Comparison of ENCODE assay signal across 8 cellular contexts in the genomic region with DNA sequence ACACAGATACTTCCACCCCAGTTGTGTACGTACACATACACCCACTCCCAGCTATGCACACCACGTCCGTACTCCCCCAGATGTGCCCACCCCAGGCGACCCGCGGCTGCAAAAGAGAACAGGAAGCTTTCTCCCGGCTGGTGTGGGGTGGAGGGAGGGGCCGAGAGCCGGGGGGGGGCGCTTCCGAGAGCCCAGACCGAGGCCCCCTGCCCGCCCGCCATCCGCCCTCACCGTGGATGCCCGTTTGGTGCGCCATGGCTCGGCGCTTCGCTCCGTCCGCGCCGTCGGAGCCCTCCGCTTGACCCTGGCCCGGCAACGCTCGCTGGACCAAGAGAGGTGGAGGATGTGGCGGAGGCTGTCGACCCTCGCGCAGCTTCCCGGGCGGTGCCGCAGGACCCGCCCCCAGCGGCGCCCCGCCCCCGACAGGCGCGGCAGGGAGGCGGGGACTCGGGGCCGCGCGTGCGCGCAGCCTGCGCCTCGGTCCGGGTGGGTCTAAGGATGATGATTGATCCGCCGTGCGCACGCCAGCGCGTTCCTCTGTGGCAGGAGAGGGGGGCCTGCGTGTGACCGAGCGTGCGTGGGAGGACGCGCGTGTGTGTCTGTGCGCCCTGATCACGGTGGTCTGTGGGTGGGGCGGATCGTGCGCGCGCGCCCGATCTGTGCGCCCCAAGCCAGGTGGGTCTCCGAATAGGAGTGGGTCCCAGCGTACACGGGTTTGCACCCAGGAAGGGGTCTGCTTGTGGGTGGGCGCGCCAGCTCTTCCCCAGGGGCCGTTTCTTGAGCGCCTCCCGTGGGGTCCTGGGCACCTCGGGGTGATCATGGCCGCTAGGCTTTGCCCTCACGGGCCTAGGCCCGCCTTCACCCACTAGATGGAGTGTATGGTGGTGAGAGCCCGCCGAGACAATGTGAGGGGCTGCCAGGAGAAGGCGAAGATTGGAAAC. TPM values are rescaled to one million over a fixed set of nuclear protein-coding genes. Genes with fewer than 3 reads are reported as not detected.
DNase-seq lines count a peak whose midpoint lies in the region; ATAC-seq, FAIRE-seq and TF ChIP-seq lines count a peak whose summit lies in the region.

A gene (minus strand): TSS at position 398 of the 941 bp plus-strand sequence. CDS start 142 bp downstream, at position 256.

- H4K20me1 ChIP-seq in GM23248 (ENCODE audit: insufficient read depth): no peaks in the 10 kb centered on the region

- H3K4me2 ChIP-seq in GM23248 (ENCODE audit: unreplicated experiment): peak within 1 kb of the TSS; percentile 87

- peak within 1 kb of the TSS; percentile 85 for H2AFZ ChIP-seq in GM23248

- no peaks in the 10 kb centered on the region for H3K9me3 ChIP-seq in GM23248 (ENCODE audit: low read depth)
- H3K9me3 ChIP-seq in T-helper 17 cell (ENCODE audit: control insufficient read depth, low read length, poor library complexity, severe bottlenecking): no peaks in the 10 kb centered on the region

- peaks cover 2% of the 10 kb centered on the region for H3K36me3 Mint-ChIP-seq in T-helper 17 cell (ENCODE audit: low read depth)

- WGBS in GM23248 (ENCODE audit: low coverage in 1 of 2, low lambda C conversion rate in 2 of 2, missing lambda C conversion rate in 2 of 2), 2 experiments: 1% methylated on average over 61 to 79 of the region's 92 CpGs

- peak within 1 kb of the TSS; percentile 93 for H3K9ac ChIP-seq in GM23248

- H3K79me2 ChIP-seq in GM23248 (ENCODE audit: insufficient read depth): peaks cover 51% of the 10 kb centered on the region

- peaks cover 39% of the 10 kb centered on the region for H3F3A ChIP-seq in GM23248 (ENCODE audit: insufficient read depth)

- peak within 1 kb of the TSS; percentile 80 for H3K4me3 ChIP-seq in GM23248
- peak within 1 kb of the TSS; percentile 91 for H3K4me3 ChIP-seq in LNCaP clone FGC (ENCODE audit: low read depth, low read length)

- in situ Hi-C loops in GM23248 (cut with MboI): loop anchor here (10.0 kb wide), 1 partner anchor 106 kb away; no protein-coding TSS in a partner anchor

- H3K27me3 ChIP-seq in GM23248 (replicated peaks; ENCODE audit: insufficient read depth): no peaks in the 10 kb centered on the region

- no peaks in the 10 kb centered on the region for H3K9me2 ChIP-seq in GM23248 (ENCODE audit: insufficient read depth)

- peak; percentile 85 for ATAC-seq in T-helper 17 cell
- ATAC-seq in left ventricle myocardium superior: peak; percentile 79

- peak within 1 kb of the TSS; percentile 97 for H3K4me3 Mint-ChIP-seq in T-helper 17 cell

- no peaks in the 10 kb centered on the region for H3K27me3 Mint-ChIP-seq in T-helper 17 cell

- H3K4me1 ChIP-seq in GM23248 (ENCODE audit: insufficient read depth): peaks cover 35% of the 10 kb centered on the region

- H3K27ac Mint-ChIP-seq in T-helper 17 cell: peak within 1 kb of the TSS; percentile 95

- TF ChIP-seq CTCF in GM10248 (IDR thresholded peaks at IDR 0.05; ENCODE audit: control extremely low read depth, extremely low read depth, low read depth, missing control alignments): peak; percentile 44
- TF ChIP-seq CTCF in LNCaP clone FGC (IDR thresholded peaks at IDR 0.05; ENCODE audit: control insufficient read depth, extremely low read depth, insufficient read depth): peak; percentile 28

- DNase-seq in GM10248 (ENCODE audit: extremely low spot score): peak; percentile 97
- peak; percentile 91 for DNase-seq in GM23248
- DNase-seq in LNCaP clone FGC (ENCODE audit: low read depth): no peak
- DNase-seq in T-helper 17 cell: peak; percentile 76 to 88 (median 85)
- peak; percentile 35 for DNase-seq in amniotic stem cell (lab: John Stamatoyannopoulos, UW)
- peak; percentile 90 for DNase-seq in left ventricle myocardium superior
- DNase-seq in pulmonary artery endothelial cell (ENCODE audit: low read depth, low spot score): no peak
- DNase-seq in urothelium cell line (ENCODE audit: low spot score): peak; percentile 95

- peaks cover 56% of the 10 kb centered on the region for H3K4me1 Mint-ChIP-seq in T-helper 17 cell

- peak; percentile 82 for FAIRE-seq in urothelium cell line (lab: Jason Lieb, UNC)

- CTCF ChIA-PET in GM10248 (lab: Yijun Ruan, JAX): interaction anchor here (0.7 to 5.9 kb wide), 10 partner anchors 10 to 265 kb away, joined by 3 to 50 read pairs (median 4); a partner anchor contains a TSS

- intact Hi-C loops in left ventricle myocardium superior (cut with micrococcal nuclease): no loop called here

- peak within 1 kb of the TSS; percentile 100 for H3K27ac ChIP-seq in GM23248

- no peaks in the 10 kb centered on the region for H3K36me3 ChIP-seq in GM23248 (ENCODE audit: low read depth)

- POLR2A ChIA-PET in GM10248 (lab: Yijun Ruan, JAX): interaction anchor here (0.8 to 1.8 kb wide), 5 partner anchors 9 to 42 kb away, joined by 3 to 6 read pairs (median 4); a partner anchor contains a TSS

RNA-seq across cellular contexts. Expression of the gene that starts here (rescaled TPM):
- 124 and 137 TPM in 2 replicates for total RNA-seq in GM23248 (2014; rRNA removed; shearing (Covaris generic))
- 95.1 and 105 TPM in 2 replicates for polyA plus RNA-seq in GM23248 (2016; fragmentation: Nextera tagmentation; extraction: Ambion mirVana)
- 10 to 100 TPM; 44.8 to 48.2 TPM for total RNA-seq in T-helper 17 cell
- total RNA-seq in left ventricle myocardium superior: 103 TPM
- 117 and 154 TPM in 2 replicates for total RNA-seq in pulmonary artery endothelial cell

Comparison
In these comparisons a context has a peak if more than half of its experiments do, and no peak if none do; other contexts are left out.
1. DNase-seq: peak in GM10248 (single experiment), GM23248 (single experiment), T-helper 17 cell (3 of 3), amniotic stem cell (single experiment), left ventricle myocardium superior (single experiment) and urothelium cell line (single experiment); none in LNCaP clone FGC (single experiment) and pulmonary artery endothelial cell (single experiment).